29 cellular contexts compared by ENCODE assay signal in the genomic region with DNA sequence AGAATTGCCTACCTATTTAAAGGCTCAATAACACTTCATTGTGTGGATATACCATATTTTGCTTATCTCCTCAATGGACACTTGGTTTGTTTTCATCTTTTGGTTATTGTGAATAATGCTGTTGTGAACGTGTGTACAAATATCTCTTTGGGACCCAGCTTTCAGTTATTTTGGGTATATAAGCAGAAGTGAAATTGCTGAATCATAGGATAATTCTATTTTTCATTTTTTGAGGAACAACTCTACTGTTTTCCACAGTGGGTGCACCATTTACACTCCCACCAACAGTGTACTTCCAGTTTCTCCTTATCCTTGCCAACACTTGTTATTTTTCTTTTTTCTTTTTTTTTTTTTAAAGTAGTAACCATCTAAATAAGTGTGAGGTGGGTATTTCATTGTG.
"Had no signal": no experiment of that assay in that cellular context is flagged by ENCODE, and none has a peak within 500 bp of the region (broad histone marks: within the 10 kb centered on the region; RNA-seq: fewer than 3 reads in every experiment).

No MANE protein-coding gene starts in this region.

- H3K27ac ChIP-seq: gastroesophageal sphincter, hepatocyte, left ventricle myocardium inferior, neural progenitor cell, parathyroid adenoma, psoas muscle, stomach, thyroid gland, upper lobe of left lung, vagina had no signal

- H3K4me2 ChIP-seq: hepatocyte, neural progenitor cell, smooth muscle cell had no signal

- FAIRE-seq: endothelial cell of umbilical vein had no signal

- H3K4me1 ChIP-seq: parathyroid adenoma, upper lobe of left lung, vagina had no signal

- H3K36me3 ChIP-seq: gastroesophageal sphincter, thyroid gland, vagina had no signal

- H3K9me3 ChIP-seq: thyroid gland, vagina had no signal

- H3K27me3 ChIP-seq: gastroesophageal sphincter, hepatocyte, neural progenitor cell, stomach, thyroid gland, upper lobe of left lung, vagina had no signal

- ATAC-seq: activated CD4-positive, alpha-beta T cell treated with anti-CD3 and anti-CD28 coated beads for 36 hours; gastroesophageal sphincter; natural killer cell; psoas muscle; stimulated activated naive B cell treated with anti-CD40 and anti-IgM and Interleukin-4, amounts not matched to agents 10 μg/mL and 1 μg/mL and 100 μg/mL, for 72 hours had no signal

- DNase-seq: activated CD4-positive, alpha-beta T cell treated with anti-CD3 and anti-CD28 coated beads for 36 hours; activated CD4-positive, alpha-beta T cell treated with anti-CD3 and anti-CD28 coated beads, Interleukin-2, amount 50 U/mL, for 4 hours; activated CD4-positive, CD25-positive, alpha-beta regulatory T cell; activated CD8-positive, alpha-beta memory T cell treated with anti-CD3 and anti-CD28 coated beads for 24 hours; activated gamma-delta T cell treated with Interleukin-2 at 50 U/mL for 16 hours; activated naive CD4-positive, alpha-beta T cell treated with anti-CD3 and anti-CD28 coated beads, Interleukin-2, amount 50 U/mL, for 16 hours; activated T-cell treated with anti-CD3 and anti-CD28 coated beads, Interleukin-2, amount 50 U/mL, for 1 hour; amniotic stem cell; caudate nucleus; islet precursor cell; left ventricle myocardium inferior; mesendoderm; natural killer cell; occipital lobe; psoas muscle; stimulated activated CD4-positive, alpha-beta T cell treated with anti-CD3 and anti-CD28 coated beads, Interleukin-2, amount 100 ng/mL, for 24 hours; stimulated activated naive B cell treated with anti-CD40 and anti-IgM and Interleukin-4, amounts not matched to agents 10 μg/mL and 1 μg/mL and 100 μg/mL, for 72 hours; stomach; T1000; thyroid gland; upper lobe of left lung had no signal

- H2AFZ ChIP-seq: hepatocyte, neural progenitor cell, parathyroid adenoma had no signal

- H3K4me3 ChIP-seq: gastroesophageal sphincter, hepatocyte, left ventricle myocardium inferior, lung, neural progenitor cell, psoas muscle, smooth muscle cell, stomach, thyroid gland, upper lobe of left lung, vagina had no signal

- H3K9ac ChIP-seq: neural progenitor cell, parathyroid adenoma had no signal
